ENCODE assay signal across 12 cellular contexts in genomic region chr7:14851610-14852009, GRCh38.
"Had no signal": no experiment of that assay in that cellular context is flagged by ENCODE, and none has a peak within 500 bp of the region (broad histone marks: within the 10 kb centered on the region; RNA-seq: fewer than 3 reads in every experiment).

No MANE protein-coding gene starts in this region.

- H3K27me3 ChIP-seq: gastroesophageal sphincter, sigmoid colon had no signal

- ATAC-seq: gastroesophageal sphincter, left ventricle myocardium superior, psoas muscle had no signal

- H3K36me3 ChIP-seq: gastroesophageal sphincter, sigmoid colon had no signal

- H3K4me3 ChIP-seq: gastroesophageal sphincter, psoas muscle, sigmoid colon had no signal

- DNase-seq: activated CD4-positive, alpha-beta T cell treated with anti-CD3 and anti-CD28 coated beads, Interleukin-2, amount 50 U/mL, for 48 hours; activated CD4-positive, CD25-positive, alpha-beta regulatory T cell treated with anti-CD3 and anti-CD28 coated beads, Interleukin-2, amount 50 U/mL, for 72 hours; activated gamma-delta T cell; activated T-cell treated with anti-CD3 and anti-CD28 coated beads, Interleukin-2, amount 50 U/mL, for 48 hours; left ventricle myocardium superior; mesendoderm; occipital lobe; psoas muscle; sigmoid colon; stimulated activated CD4-positive, alpha-beta T cell treated with anti-CD3 and anti-CD28 coated beads, Interleukin-2, amount 100 ng/mL, for 48 hours; stimulated activated naive CD4-positive, alpha-beta T cell treated with Interleukin-2 at 50 U/mL for 16 hours had no signal

- H3K9me3 ChIP-seq: gastroesophageal sphincter, psoas muscle, sigmoid colon had no signal

- H3K27ac ChIP-seq: gastroesophageal sphincter, psoas muscle, sigmoid colon had no signal
